16 cellular contexts compared by ENCODE assay signal in genomic region chr19:17347877-17348276, GRCh38. TPM values are rescaled to one million over a fixed set of nuclear protein-coding genes. Genes with fewer than 3 reads are reported as not detected.
A peak's percentile ranks its signal among the peaks of the same experiment; 100 is the strongest.
DNase-seq lines count a peak whose midpoint lies in the region; FAIRE-seq and TF ChIP-seq lines count a peak whose summit lies in the region.
"Had no signal": no experiment of that assay in that cellular context is flagged by ENCODE, and none has a peak within 500 bp of the region (broad histone marks: within the 10 kb centered on the region; RNA-seq: fewer than 3 reads in every experiment).

No MANE protein-coding gene starts in this region.

- 65% methylated on average over 2 of the region's 2 CpGs for WGBS in esophagus, 2 donors
- 71 to 100% methylated on average over 1 to 2 of the region's 2 CpGs for WGBS in transverse colon (ENCODE audit: low coverage in 1 of 2), 2 donors

- H3K27me3 ChIP-seq in astrocyte (ENCODE audit: insufficient read depth, low read length): no peaks in the 10 kb centered on the region
- no peaks in the 10 kb centered on the region for H3K27me3 ChIP-seq in esophagus (ENCODE audit: control insufficient read depth in 1 of 2, insufficient read depth in 2 of 2, low read length in 2 of 2)
- H3K27me3 ChIP-seq in transverse colon: peaks cover 33% of the 10 kb centered on the region
- H3K27me3 ChIP-seq in Karpas-422 (ENCODE audit: low read length): no peaks in the 10 kb centered on the region
- H3K27me3 ChIP-seq in SJCRH30: peaks cover 3% of the 10 kb centered on the region
- H3K27me3 ChIP-seq: BE2C, foreskin keratinocyte had no signal

- intact Hi-C loops in transverse colon (cut with DNase I; ENCODE audit: low total_unique reads): loop anchor here (2.0 to 5.0 kb wide), 2 partner anchors 39 to 119 kb away; no protein-coding TSS in a partner anchor

- H3K27me3 Mint-ChIP-seq in astrocyte (ENCODE audit: low read depth, unreplicated experiment): peaks cover 7% of the 10 kb centered on the region
- no peaks in the 10 kb centered on the region for H3K27me3 Mint-ChIP-seq in osteocyte (ENCODE audit: unreplicated experiment)

- H3K9me3 ChIP-seq in astrocyte (ENCODE audit: insufficient read depth, low read depth, low read length): no peaks in the 10 kb centered on the region
- H3K9me3 ChIP-seq in esophagus (ENCODE audit: control insufficient read depth in 2 of 2, insufficient read depth in 1 of 2, low read depth in 1 of 2, low read length in 1 of 2): peaks cover 0 to 3% of the 10 kb centered on the region in 2 donors
- H3K9me3 ChIP-seq in transverse colon: no peaks in the 10 kb centered on the region
- H3K9me3 ChIP-seq in Karpas-422 (ENCODE audit: low read length): no peaks in the 10 kb centered on the region
- no peaks in the 10 kb centered on the region for H3K9me3 ChIP-seq in SJCRH30 (replicated peaks)
- H3K9me3 ChIP-seq: BE2C had no signal

- H3K36me3 Mint-ChIP-seq in astrocyte (ENCODE audit: low read depth, unreplicated experiment) (no peaks in the 10 kb centered on the region), osteocyte (ENCODE audit: unreplicated experiment) (no peaks in the 10 kb centered on the region)
- H3K36me3 Mint-ChIP-seq: natural killer cell treated with Interleukin-12 subunit alpha and Interleukin-12 subunit beta and Interleukin-15 and Interleukin-18, amount 100 ng/mL, for 72 hours had no signal

- H3K4me2 ChIP-seq in astrocyte (ENCODE audit: low read length) (no peak overlapping the region), Karpas-422 (ENCODE audit: low read depth, low read length, poor library complexity, severe bottlenecking) (no peak overlapping the region)

- no peaks in the 10 kb centered on the region for H3K9me3 Mint-ChIP-seq in astrocyte (ENCODE audit: unreplicated experiment)
- H3K9me3 Mint-ChIP-seq in osteocyte (ENCODE audit: unreplicated experiment): no peaks in the 10 kb centered on the region
- H3K9me3 Mint-ChIP-seq: activated T-helper 1 cell treated with anti-CD3 and anti-CD28 coated beads, Interleukin-12 subunit alpha, Interleukin-12 subunit beta, Interleukin-2, Interleukin-4 antibody, amounts not matched to agents 30 ng/mL and 10 ng/mL and 1 ng/mL, durations not matched to agents 14 hours and 24 hours and 36 hours; central memory CD8-positive, alpha-beta T cell; natural killer cell treated with Interleukin-12 subunit alpha and Interleukin-12 subunit beta and Interleukin-15 and Interleukin-18, amount 100 ng/mL, for 72 hours had no signal

- H3K79me2 ChIP-seq in astrocyte (ENCODE audit: insufficient read depth, low read length) (no peaks in the 10 kb centered on the region), Karpas-422 (ENCODE audit: low read length) (no peaks in the 10 kb centered on the region)

- in situ Hi-C loops in transverse colon (cut with MboI; ENCODE audit: low pct_ligation_motif_present in 1 of 4, low pct_unique_long_range_greater_than_20kb in 1 of 4, low sequenced_read_pairs in 3 of 4): loop anchor here in 2 of 4 donors (5.0 to 10.0 kb wide), 2 partner anchors 39 to 117 kb away; partner anchors contain the start of gene NXNL1 (in 1 of the 2)

- no peak for DNase-seq in astrocyte (ENCODE audit: low read depth)
- DNase-seq in osteocyte (ENCODE audit: extremely low spot score, unreplicated experiment): no peak
- DNase-seq in transverse colon: no peak
- DNase-seq in GM19240 (ENCODE audit: insufficient read length, low spot score): no peak
- DNase-seq in Karpas-422: no peak
- no peak for DNase-seq in SJCRH30
- DNase-seq: activated CD8-positive, alpha-beta T cell treated with anti-CD3 and anti-CD28 coated beads, Interleukin-2, amount 10 ng/mL, durations not matched to agents 7 days and 5 days; BE2C; foreskin keratinocyte; NCI-H1694; WERI-Rb-1 had no signal

- H3K9me2 ChIP-seq in Karpas-422 (replicated peaks; ENCODE audit: insufficient read depth, low read length): no peaks in the 10 kb centered on the region

- no peaks in the 10 kb centered on the region for H4K20me1 ChIP-seq in astrocyte (ENCODE audit: insufficient read depth, low read length)
- no peaks in the 10 kb centered on the region for H4K20me1 ChIP-seq in Karpas-422 (ENCODE audit: insufficient read depth, low read depth, low read length)

- H3K4me1 Mint-ChIP-seq in astrocyte (ENCODE audit: low read depth, unreplicated experiment) (peaks cover 9% of the 10 kb centered on the region), osteocyte (ENCODE audit: unreplicated experiment) (peaks cover 42% of the 10 kb centered on the region)

- peaks cover 8% of the 10 kb centered on the region for H3K4me1 ChIP-seq in astrocyte (ENCODE audit: insufficient read depth, low read length)
- H3K4me1 ChIP-seq in esophagus (ENCODE audit: control insufficient read depth in 2 of 2, insufficient read depth in 2 of 2, low read length in 1 of 2): peaks cover 0 to 4% of the 10 kb centered on the region in 2 donors
- H3K4me1 ChIP-seq in transverse colon: peaks cover 0 to 24% (median 3%) of the 10 kb centered on the region in 4 donors
- H3K4me1 ChIP-seq in Karpas-422 (ENCODE audit: low read length): no peaks in the 10 kb centered on the region
- H3K4me1 ChIP-seq in SJCRH30: peaks cover 18% of the 10 kb centered on the region
- H3K4me1 ChIP-seq: BE2C, foreskin keratinocyte had no signal

- H3K36me3 ChIP-seq in astrocyte (ENCODE audit: insufficient read depth, low read length) (no peaks in the 10 kb centered on the region), esophagus (ENCODE audit: control insufficient read depth in 2 of 2, insufficient read depth in 2 of 2, low read length in 1 of 2) (no peaks in the 10 kb centered on the region), transverse colon (no peaks in the 10 kb centered on the region), Karpas-422 (ENCODE audit: insufficient read depth, low read length) (no peaks in the 10 kb centered on the region), SJCRH30 (peaks cover 3% of the 10 kb centered on the region; the same call in 1 of the 2 replicates)
- H3K36me3 ChIP-seq: BE2C, WERI-Rb-1 had no signal

- TF ChIP-seq CTCF in astrocyte (IDR thresholded peaks at IDR 0.05; ENCODE audit: insufficient read depth, low read depth, low read length): no peak
- no peak for TF ChIP-seq CTCF in osteocyte (IDR thresholded peaks at IDR 0.05)
- no peak for TF ChIP-seq CTCF in transverse colon (IDR thresholded peaks at IDR 0.05)

- no peak for TF ChIP-seq POLR2A in transverse colon (IDR thresholded peaks at IDR 0.05)

- no peak overlapping the region for H3K9ac ChIP-seq in astrocyte (ENCODE audit: low read length)
- H3K9ac ChIP-seq in Karpas-422 (ENCODE audit: low read length): no peak overlapping the region

- no peak for TF ChIP-seq EP300 in transverse colon (IDR thresholded peaks at IDR 0.05; ENCODE audit: low read depth)

- H3K27ac ChIP-seq in astrocyte (ENCODE audit: low read depth, low read length) (no peak overlapping the region), esophagus (ENCODE audit: low read depth in 2 of 2, low read length in 1 of 2) (peak overlapping the region; percentile 47 to 50), transverse colon (peak overlapping the region in 3 of 4 donors; percentile 35 to 40 (median 39)), Karpas-422 (ENCODE audit: low read length) (no peak overlapping the region), SJCRH30 (no peak overlapping the region)
- H3K27ac ChIP-seq: foreskin keratinocyte, WERI-Rb-1 had no signal

- H3K4me3 ChIP-seq in astrocyte (ENCODE audit: insufficient read depth, low read depth, low read length) (no peak overlapping the region), esophagus (ENCODE audit: low read depth in 1 of 2, low read length in 2 of 2) (no peak overlapping the region), transverse colon (no peak overlapping the region), Karpas-422 (ENCODE audit: low read length) (no peak overlapping the region), SJCRH30 (no peak overlapping the region)

- H2AFZ ChIP-seq in astrocyte (ENCODE audit: low read depth, low read length) (no peak overlapping the region), Karpas-422 (ENCODE audit: low read length) (no peak overlapping the region)

- H3K27ac Mint-ChIP-seq in astrocyte (ENCODE audit: unreplicated experiment) (peak overlapping the region; percentile 7), osteocyte (ENCODE audit: unreplicated experiment) (peak overlapping the region; percentile 91)
- H3K27ac Mint-ChIP-seq: activated CD8-positive, alpha-beta T cell treated with anti-CD3 and anti-CD28 coated beads, Interleukin-2, amount 10 ng/mL, durations not matched to agents 7 days and 5 days; activated T-helper 1 cell treated with anti-CD3 and anti-CD28 coated beads, Interleukin-12 subunit alpha, Interleukin-12 subunit beta, Interleukin-2, Interleukin-4 antibody, amounts not matched to agents 30 ng/mL and 10 ng/mL and 1 ng/mL, durations not matched to agents 14 hours and 24 hours and 36 hours; natural killer cell treated with Interleukin-12 subunit alpha and Interleukin-12 subunit beta and Interleukin-15 and Interleukin-18, amount 100 ng/mL, for 72 hours had no signal

- FAIRE-seq in astrocyte (lab: Jason Lieb, UNC): no peak
- FAIRE-seq: endometrium had no signal

- H3K4me3 Mint-ChIP-seq in astrocyte (ENCODE audit: unreplicated experiment) (no peak overlapping the region), osteocyte (ENCODE audit: unreplicated experiment) (no peak overlapping the region)
- H3K4me3 Mint-ChIP-seq: activated CD8-positive, alpha-beta T cell treated with anti-CD3 and anti-CD28 coated beads, Interleukin-2, amount 10 ng/mL, durations not matched to agents 7 days and 5 days; activated T-helper 1 cell treated with anti-CD3 and anti-CD28 coated beads, Interleukin-12 subunit alpha, Interleukin-12 subunit beta, Interleukin-2, Interleukin-4 antibody, amounts not matched to agents 30 ng/mL and 10 ng/mL and 1 ng/mL, durations not matched to agents 14 hours and 24 hours and 36 hours; central memory CD8-positive, alpha-beta T cell; natural killer cell treated with Interleukin-12 subunit alpha and Interleukin-12 subunit beta and Interleukin-15 and Interleukin-18, amount 100 ng/mL, for 72 hours had no signal

RNA-seq across cellular contexts. Expression of gene GTPBP3, which starts 10.5 kb away (rescaled TPM):
- 21.4 and 21.7 TPM in 2 replicates for total RNA-seq in astrocyte
- 10 to 100 TPM; 13.5 to 20.2 TPM for polyA plus RNA-seq in esophagus
- 27.2 and 28.9 TPM in 2 replicates for total RNA-seq in osteocyte
- 100 to 1,000 TPM in 1 of 4 donors, 10 to 100 TPM in 3; 24.7 to 206 (median 30.5) TPM for total RNA-seq in transverse colon
- total RNA-seq in Karpas-422 (2014; rRNA removed; shearing (Covaris generic); ENCODE audit: low replicate concordance): 29.3 and 88.1 TPM in 2 replicates
- 27.6 and 31.2 TPM in 2 replicates for total RNA-seq in SJCRH30 (2014; rRNA removed; shearing (Covaris generic))

RNA-seq across cellular contexts. Expression of gene ANO8, which starts 13.2 kb away (rescaled TPM):
- total RNA-seq in astrocyte (8.1 and 9.0 TPM in 2 replicates), osteocyte (17.7 and 21.9 TPM in 2 replicates), transverse colon (10 to 100 TPM in 2 of 4 donors, 1 to 10 TPM in 2; 6.7 to 73.0 (median 10.3) TPM)
- polyA plus RNA-seq in esophagus: 10 to 100 TPM in 1 of 2 donors, 1 to 10 TPM in 1; 9.7 to 28.0 TPM
- 0.82 and 2.3 TPM in 2 replicates for total RNA-seq in Karpas-422 (2014; rRNA removed; shearing (Covaris generic); ENCODE audit: low replicate concordance)
- 2.7 and 3.0 TPM in 2 replicates for total RNA-seq in SJCRH30 (2014; rRNA removed; shearing (Covaris generic))

RNA-seq across cellular contexts. Expression of gene PLVAP, which starts 29.3 kb away (rescaled TPM):
- 0.77 and 0.95 TPM in 2 replicates for total RNA-seq in astrocyte
- 10 to 100 TPM; 29.5 to 30.7 TPM for polyA plus RNA-seq in esophagus
- 0.26 TPM in 1 of 2 replicates, not detected in the other for total RNA-seq in osteocyte
- 10 to 100 TPM in 3 of 4 donors, 1 to 10 TPM in 1; 3.0 to 37.0 (median 19.2) TPM for total RNA-seq in transverse colon
- total RNA-seq in Karpas-422 (2014; rRNA removed; shearing (Covaris generic); ENCODE audit: low replicate concordance): 0.22 and 0.41 TPM in 2 replicates
- not detected in 2 replicates for total RNA-seq in SJCRH30 (2014; rRNA removed; shearing (Covaris generic))
- total RNA-seq: foreskin keratinocyte had no signal
- polyA plus RNA-seq: foreskin keratinocyte had no signal

RNA-seq across cellular contexts. Expression of gene DDA1, which starts 38.5 kb away (rescaled TPM):
- total RNA-seq in astrocyte (115 and 123 TPM in 2 replicates), osteocyte (46.3 and 50.0 TPM in 2 replicates), transverse colon (10 to 100 TPM; 20.6 to 98.1 (median 22.0) TPM)
- 10 to 100 TPM; 40.3 to 41.4 TPM for polyA plus RNA-seq in esophagus
- 24.4 and 33.0 TPM in 2 replicates for total RNA-seq in Karpas-422 (2014; rRNA removed; shearing (Covaris generic); ENCODE audit: low replicate concordance)
- total RNA-seq in SJCRH30 (2014; rRNA removed; shearing (Covaris generic)): 34.2 and 37.5 TPM in 2 replicates

RNA-seq across cellular contexts. Expression of gene MRPL34, which starts 42.2 kb away (rescaled TPM):
- 64.8 and 65.1 TPM in 2 replicates for total RNA-seq in astrocyte
- polyA plus RNA-seq in esophagus: 100 to 1,000 TPM in 1 of 2 donors, 10 to 100 TPM in 1; 72.1 to 102 TPM
- 66.9 and 78.8 TPM in 2 replicates for total RNA-seq in osteocyte
- total RNA-seq in transverse colon: 100 to 1,000 TPM; 243 to 390 (median 272) TPM
- 34.0 and 68.6 TPM in 2 replicates for total RNA-seq in Karpas-422 (2014; rRNA removed; shearing (Covaris generic); ENCODE audit: low replicate concordance)
- total RNA-seq in SJCRH30 (2014; rRNA removed; shearing (Covaris generic)): 68.5 and 69.0 TPM in 2 replicates

Comparison
In these comparisons a context has a peak if more than half of its experiments do, and no peak if none do; other contexts are left out.
1. H3K27ac ChIP-seq: peak in esophagus (2 of 2) and transverse colon (3 of 4); none in astrocyte (single experiment), Karpas-422 (single experiment) and SJCRH30 (single experiment).